1 cellular context compared by ENCODE assay signal in genomic region chr15:79820176-79820575, GRCh38.
TF ChIP-seq lines count a peak whose summit lies in the region.

No MANE protein-coding gene starts in this region.

TF ChIP-seq in SK-N-SH, 30 proteins besides CTCF, POLR2A, EP300 and RAD21 (continued from another document):
- no peak for TF ChIP-seq PBX3 (IDR thresholded peaks at IDR 0.05)
- TF ChIP-seq EZH2phosphoT487 (IDR thresholded peaks at IDR 0.05; ENCODE audit: borderline replicate concordance, low read depth), result no peak
- no peak for TF ChIP-seq MEF2A (IDR thresholded peaks at IDR 0.05; ENCODE audit: borderline replicate concordance, low read depth)
- no peak for TF ChIP-seq USF2 (IDR thresholded peaks at IDR 0.05; ENCODE audit: borderline replicate concordance, low read depth, low read length)
- no peak for TF ChIP-seq SMC3 (IDR thresholded peaks at IDR 0.05; ENCODE audit: low read depth, low read length)
- no peak for TF ChIP-seq MXI1 (IDR thresholded peaks at IDR 0.05; ENCODE audit: low read depth, low read length)
- TF ChIP-seq NRF1 (IDR thresholded peaks at IDR 0.05; ENCODE audit: low read depth, low read length), result no peak
- TF ChIP-seq JUND (IDR thresholded peaks at IDR 0.05), result no peak
- TF ChIP-seq RXRA (IDR thresholded peaks at IDR 0.05; ENCODE audit: borderline replicate concordance, low read depth), result no peak
- no peak for TF ChIP-seq RCOR1 (IDR thresholded peaks at IDR 0.05; ENCODE audit: low read length)
- no peak for TF ChIP-seq GATA2 (CRISPR knock-in tag; IDR thresholded peaks at IDR 0.05)
- TF ChIP-seq IRF3 (IDR thresholded peaks at IDR 0.05; ENCODE audit: low read depth, low read length), result no peak
